ENCODE assay signal across 1 cellular context in the genomic region with DNA sequence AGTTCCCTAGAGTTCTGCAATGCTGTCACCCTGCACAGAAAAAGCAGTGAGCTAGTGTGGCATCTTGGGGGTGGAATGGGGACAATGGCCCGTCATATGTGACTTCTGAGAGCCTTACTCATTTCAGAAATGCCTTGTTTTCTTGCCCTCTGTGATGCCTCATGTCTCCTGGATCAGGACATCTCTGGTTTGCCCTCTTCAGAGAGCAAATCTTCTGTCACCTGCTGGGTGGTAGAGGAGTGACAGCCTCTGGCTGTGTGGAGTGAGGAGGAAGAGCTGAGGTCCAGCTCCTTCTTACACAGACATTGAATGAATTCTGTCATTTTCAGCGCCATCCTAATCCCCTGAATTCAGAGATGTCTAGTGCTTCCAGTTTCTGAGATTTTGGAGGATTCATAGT.
TF ChIP-seq lines count a peak whose summit lies in the region.

No MANE protein-coding gene starts in this region.

TF ChIP-seq in GM23338, 12 proteins besides CTCF, POLR2A, EP300 and RAD21 (continued from another document):
- TF ChIP-seq, protein P1, sequence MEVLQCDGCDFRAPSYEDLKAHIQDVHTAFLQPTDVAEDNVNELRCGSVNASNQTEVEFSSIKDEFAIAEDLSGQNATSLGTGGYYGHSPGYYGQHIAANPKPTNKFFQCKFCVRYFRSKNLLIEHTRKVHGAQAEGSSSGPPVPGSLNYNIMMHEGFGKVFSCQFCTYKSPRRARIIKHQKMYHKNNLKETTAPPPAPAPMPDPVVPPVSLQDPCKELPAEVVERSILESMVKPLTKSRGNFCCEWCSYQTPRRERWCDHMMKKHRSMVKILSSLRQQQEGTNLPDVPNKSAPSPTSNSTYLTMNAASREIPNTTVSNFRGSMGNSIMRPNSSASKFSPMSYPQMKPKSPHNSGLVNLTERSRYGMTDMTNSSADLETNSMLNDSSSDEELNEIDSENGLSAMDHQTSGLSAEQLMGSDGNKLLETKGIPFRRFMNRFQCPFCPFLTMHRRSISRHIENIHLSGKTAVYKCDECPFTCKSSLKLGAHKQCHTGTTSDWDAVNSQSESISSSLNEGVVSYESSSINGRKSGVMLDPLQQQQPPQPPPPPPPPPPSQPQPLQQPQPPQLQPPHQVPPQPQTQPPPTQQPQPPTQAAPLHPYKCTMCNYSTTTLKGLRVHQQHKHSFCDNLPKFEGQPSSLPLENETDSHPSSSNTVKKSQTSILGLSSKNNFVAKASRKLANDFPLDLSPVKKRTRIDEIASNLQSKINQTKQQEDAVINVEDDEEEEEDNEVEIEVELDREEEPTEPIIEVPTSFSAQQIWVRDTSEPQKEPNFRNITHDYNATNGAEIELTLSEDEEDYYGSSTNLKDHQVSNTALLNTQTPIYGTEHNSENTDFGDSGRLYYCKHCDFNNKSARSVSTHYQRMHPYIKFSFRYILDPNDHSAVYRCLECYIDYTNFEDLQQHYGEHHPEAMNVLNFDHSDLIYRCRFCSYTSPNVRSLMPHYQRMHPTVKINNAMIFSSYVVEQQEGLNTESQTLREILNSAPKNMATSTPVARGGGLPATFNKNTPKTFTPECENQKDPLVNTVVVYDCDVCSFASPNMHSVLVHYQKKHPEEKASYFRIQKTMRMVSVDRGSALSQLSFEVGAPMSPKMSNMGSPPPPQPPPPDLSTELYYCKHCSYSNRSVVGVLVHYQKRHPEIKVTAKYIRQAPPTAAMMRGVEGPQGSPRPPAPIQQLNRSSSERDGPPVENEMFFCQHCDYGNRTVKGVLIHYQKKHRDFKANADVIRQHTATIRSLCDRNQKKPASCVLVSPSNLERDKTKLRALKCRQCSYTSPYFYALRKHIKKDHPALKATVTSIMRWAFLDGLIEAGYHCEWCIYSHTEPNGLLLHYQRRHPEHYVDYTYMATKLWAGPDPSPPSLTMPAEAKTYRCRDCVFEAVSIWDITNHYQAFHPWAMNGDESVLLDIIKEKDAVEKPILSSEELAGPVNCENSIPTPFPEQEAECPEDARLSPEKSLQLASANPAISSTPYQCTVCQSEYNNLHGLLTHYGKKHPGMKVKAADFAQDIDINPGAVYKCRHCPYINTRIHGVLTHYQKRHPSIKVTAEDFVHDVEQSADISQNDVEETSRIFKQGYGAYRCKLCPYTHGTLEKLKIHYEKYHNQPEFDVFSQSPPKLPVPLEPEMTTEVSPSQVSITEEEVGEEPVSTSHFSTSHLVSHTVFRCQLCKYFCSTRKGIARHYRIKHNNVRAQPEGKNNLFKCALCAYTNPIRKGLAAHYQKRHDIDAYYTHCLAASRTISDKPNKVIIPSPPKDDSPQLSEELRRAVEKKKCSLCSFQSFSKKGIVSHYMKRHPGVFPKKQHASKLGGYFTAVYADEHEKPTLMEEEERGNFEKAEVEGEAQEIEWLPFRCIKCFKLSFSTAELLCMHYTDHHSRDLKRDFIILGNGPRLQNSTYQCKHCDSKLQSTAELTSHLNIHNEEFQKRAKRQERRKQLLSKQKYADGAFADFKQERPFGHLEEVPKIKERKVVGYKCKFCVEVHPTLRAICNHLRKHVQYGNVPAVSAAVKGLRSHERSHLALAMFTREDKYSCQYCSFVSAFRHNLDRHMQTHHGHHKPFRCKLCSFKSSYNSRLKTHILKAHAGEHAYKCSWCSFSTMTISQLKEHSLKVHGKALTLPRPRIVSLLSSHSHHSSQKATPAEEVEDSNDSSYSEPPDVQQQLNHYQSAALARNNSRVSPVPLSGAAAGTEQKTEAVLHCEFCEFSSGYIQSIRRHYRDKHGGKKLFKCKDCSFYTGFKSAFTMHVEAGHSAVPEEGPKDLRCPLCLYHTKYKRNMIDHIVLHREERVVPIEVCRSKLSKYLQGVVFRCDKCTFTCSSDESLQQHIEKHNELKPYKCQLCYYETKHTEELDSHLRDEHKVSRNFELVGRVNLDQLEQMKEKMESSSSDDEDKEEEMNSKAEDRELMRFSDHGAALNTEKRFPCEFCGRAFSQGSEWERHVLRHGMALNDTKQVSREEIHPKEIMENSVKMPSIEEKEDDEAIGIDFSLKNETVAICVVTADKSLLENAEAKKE (CRISPR knock-in tag; IDR thresholded peaks at IDR 0.05), result no peak
- no peak for TF ChIP-seq POLR2AphosphoS5 (IDR thresholded peaks at IDR 0.05; ENCODE audit: low read depth)
- TF ChIP-seq, protein P2, sequence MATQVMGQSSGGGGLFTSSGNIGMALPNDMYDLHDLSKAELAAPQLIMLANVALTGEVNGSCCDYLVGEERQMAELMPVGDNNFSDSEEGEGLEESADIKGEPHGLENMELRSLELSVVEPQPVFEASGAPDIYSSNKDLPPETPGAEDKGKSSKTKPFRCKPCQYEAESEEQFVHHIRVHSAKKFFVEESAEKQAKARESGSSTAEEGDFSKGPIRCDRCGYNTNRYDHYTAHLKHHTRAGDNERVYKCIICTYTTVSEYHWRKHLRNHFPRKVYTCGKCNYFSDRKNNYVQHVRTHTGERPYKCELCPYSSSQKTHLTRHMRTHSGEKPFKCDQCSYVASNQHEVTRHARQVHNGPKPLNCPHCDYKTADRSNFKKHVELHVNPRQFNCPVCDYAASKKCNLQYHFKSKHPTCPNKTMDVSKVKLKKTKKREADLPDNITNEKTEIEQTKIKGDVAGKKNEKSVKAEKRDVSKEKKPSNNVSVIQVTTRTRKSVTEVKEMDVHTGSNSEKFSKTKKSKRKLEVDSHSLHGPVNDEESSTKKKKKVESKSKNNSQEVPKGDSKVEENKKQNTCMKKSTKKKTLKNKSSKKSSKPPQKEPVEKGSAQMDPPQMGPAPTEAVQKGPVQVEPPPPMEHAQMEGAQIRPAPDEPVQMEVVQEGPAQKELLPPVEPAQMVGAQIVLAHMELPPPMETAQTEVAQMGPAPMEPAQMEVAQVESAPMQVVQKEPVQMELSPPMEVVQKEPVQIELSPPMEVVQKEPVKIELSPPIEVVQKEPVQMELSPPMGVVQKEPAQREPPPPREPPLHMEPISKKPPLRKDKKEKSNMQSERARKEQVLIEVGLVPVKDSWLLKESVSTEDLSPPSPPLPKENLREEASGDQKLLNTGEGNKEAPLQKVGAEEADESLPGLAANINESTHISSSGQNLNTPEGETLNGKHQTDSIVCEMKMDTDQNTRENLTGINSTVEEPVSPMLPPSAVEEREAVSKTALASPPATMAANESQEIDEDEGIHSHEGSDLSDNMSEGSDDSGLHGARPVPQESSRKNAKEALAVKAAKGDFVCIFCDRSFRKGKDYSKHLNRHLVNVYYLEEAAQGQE (IDR thresholded peaks at IDR 0.05; ENCODE audit: unreplicated experiment), result no peak
